1 cellular context compared by ENCODE assay signal in the genomic region with DNA sequence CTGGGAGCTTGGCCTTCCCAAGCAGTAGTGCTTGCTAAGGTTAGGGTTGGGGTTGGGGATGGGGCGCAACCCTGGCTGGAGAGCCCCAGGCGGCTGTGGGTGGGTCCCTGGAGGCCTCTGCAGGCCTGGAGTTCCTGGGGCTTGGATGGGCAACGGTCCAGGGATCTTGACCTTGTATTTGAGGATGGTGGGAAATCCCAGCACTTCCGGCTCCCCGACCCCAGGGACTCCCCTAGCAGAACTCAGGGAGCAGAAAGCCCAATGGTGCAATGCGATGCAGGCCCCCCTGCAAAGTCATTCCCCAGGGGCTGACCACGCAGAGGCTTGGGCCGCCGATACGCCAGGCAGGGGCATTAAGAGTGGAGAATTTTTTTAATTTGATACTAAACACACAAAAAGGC.
TF ChIP-seq lines count a peak whose summit lies in the region.

No MANE protein-coding gene starts in this region.

TF ChIP-seq in IMR-90, 13 proteins besides CTCF, POLR2A, EP300 and RAD21 (continued from another document):
- TF ChIP-seq, protein P1, sequence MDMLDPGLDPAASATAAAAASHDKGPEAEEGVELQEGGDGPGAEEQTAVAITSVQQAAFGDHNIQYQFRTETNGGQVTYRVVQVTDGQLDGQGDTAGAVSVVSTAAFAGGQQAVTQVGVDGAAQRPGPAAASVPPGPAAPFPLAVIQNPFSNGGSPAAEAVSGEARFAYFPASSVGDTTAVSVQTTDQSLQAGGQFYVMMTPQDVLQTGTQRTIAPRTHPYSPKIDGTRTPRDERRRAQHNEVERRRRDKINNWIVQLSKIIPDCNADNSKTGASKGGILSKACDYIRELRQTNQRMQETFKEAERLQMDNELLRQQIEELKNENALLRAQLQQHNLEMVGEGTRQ (IDR thresholded peaks at IDR 0.05; ENCODE audit: low read depth, low read length): no peak
- no peak for TF ChIP-seq BHLHE40 (IDR thresholded peaks at IDR 0.05; ENCODE audit: low read depth, low read length)
